In the genomic region with DNA sequence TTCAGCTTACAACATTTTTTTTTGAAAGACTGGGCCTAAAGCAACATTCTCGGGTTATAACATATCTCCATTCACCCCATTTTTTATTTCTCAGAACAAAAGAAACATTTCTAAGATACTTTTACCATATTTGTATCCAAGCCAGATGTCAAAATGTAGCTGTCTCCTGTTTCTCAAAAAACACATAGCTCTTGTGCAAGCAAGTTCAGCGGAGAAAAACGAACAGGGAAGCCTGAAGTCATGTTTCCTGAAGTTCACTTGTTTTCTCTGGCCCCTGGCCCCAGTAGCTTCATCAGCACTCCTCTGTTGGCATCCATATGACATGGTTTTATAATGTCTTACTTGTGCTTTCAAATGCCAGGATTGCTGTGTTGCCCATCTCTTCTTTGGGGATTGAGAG, we compare ENCODE assay signal across 15 cellular contexts.
"Had no signal": no experiment of that assay in that cellular context is flagged by ENCODE, and none has a peak within 500 bp of the region (broad histone marks: within the 10 kb centered on the region; RNA-seq: fewer than 3 reads in every experiment).

No MANE protein-coding gene starts in this region.

- DNase-seq: activated CD8-positive, alpha-beta memory T cell treated with anti-CD3 and anti-CD28 coated beads, Interleukin-2, amount 50 U/mL, for 4 hours; activated CD8-positive, alpha-beta T cell treated with anti-CD3 and anti-CD28 coated beads for 36 hours; activated naive CD8-positive, alpha-beta T cell treated with anti-CD3 and anti-CD28 coated beads, Interleukin-2, amount 10 ng/mL, durations not matched to agents 7 days and 5 days; activated T-cell treated with anti-CD3 and anti-CD28 coated beads, Interleukin-2, amount 50 U/mL, for 72 hours; effector CD4-positive, alpha-beta T cell; hypothalamus; lower lobe of right lung; naive thymus-derived CD8-positive, alpha-beta T cell; nucleus accumbens; right lobe of liver; stimulated activated CD4-positive, alpha-beta T cell treated with anti-CD3 and anti-CD28 coated beads, Interleukin-12 subunit alpha, Interleukin-12 subunit beta, amount 100 ng/mL, for 4 hours; stimulated activated naive CD8-positive, alpha-beta T cell treated with anti-CD3 and anti-CD28 coated beads, Interleukin-15, Interleukin-2, amounts not matched to agents 100 U/mL and 50 U/mL, for 24 hours had no signal

- H3K27ac ChIP-seq: coronary artery, lower lobe of right lung, prostate gland, right lobe of liver, thoracic aorta had no signal

- ATAC-seq: lower lobe of right lung; naive thymus-derived CD8-positive, alpha-beta T cell; right lobe of liver had no signal
